ENCODE assay signal across 8 cellular contexts in genomic region chr10:79195091-79195923, GRCh38.
DNase-seq lines count a peak whose midpoint lies in the region; ATAC-seq and TF ChIP-seq lines count a peak whose summit lies in the region.

No MANE protein-coding gene starts in this region.

- ATAC-seq in GM19397 (IDR thresholded peaks at IDR 0.05; ENCODE audit: unreplicated experiment): peak; percentile 74

- H3K4me1 ChIP-seq in OCI-LY7 (ENCODE audit: insufficient read depth, low read length, poor library complexity, severe bottlenecking) (peaks cover 44% of the 10 kb centered on the region), esophagus (ENCODE audit: control insufficient read depth in 2 of 2, insufficient read depth in 2 of 2, low read length in 1 of 2) (peaks cover 3 to 21% of the 10 kb centered on the region in 2 donors)

- intact Hi-C loops in OCI-LY7 (cut with micrococcal nuclease; ENCODE audit: unreplicated experiment): loop anchor here (1.0 to 10.0 kb wide), 8 partner anchors 127 to 983 kb away; partner anchors contain the start of gene ZMIZ1

- CTCF ChIA-PET in OCI-LY7 (lab: Charles Lee; ENCODE audit: unreplicated experiment): interaction anchor here (0.5 to 1.3 kb wide), 6 partner anchors 18 to 262 kb away, joined by 3 to 9 read pairs (median 4); no protein-coding TSS in a partner anchor

- no peak overlapping the region for H3K27ac ChIP-seq in HL-60 (replicated peaks)
- no peak overlapping the region for H3K27ac ChIP-seq in OCI-LY7 (ENCODE audit: low read depth, low read length, poor library complexity, severe bottlenecking)
- peak overlapping the region; percentile 37 to 75 for H3K27ac ChIP-seq in esophagus (ENCODE audit: low read depth in 2 of 2, low read length in 1 of 2)

- DNase-seq in CD1c-positive myeloid dendritic cell (ENCODE audit: extremely low spot score): peak; percentile 87
- peak; percentile 74 to 82 for DNase-seq in HL-60 (ENCODE audit: low read depth in 1 of 2, low spot score in 1 of 2)
- peak; percentile 81 for DNase-seq in OCI-LY7 (ENCODE audit: low spot score)
- DNase-seq in activated T-cell treated with anti-CD3 and anti-CD28 coated beads for 24 hours (ENCODE audit: low read depth): peak; percentile 75
- DNase-seq in myocyte (ENCODE audit: low read depth): peak; percentile 78
- peak; percentile 50 to 53 for DNase-seq in stimulated activated CD8-positive, alpha-beta memory T cell treated with anti-CD3 and anti-CD28 coated beads, Interleukin-7, amount 100 ng/mL, for 1 hour (ENCODE audit: low read depth in 2 of 2)

- no peaks in the 10 kb centered on the region for H3K9me2 ChIP-seq in OCI-LY7 (ENCODE audit: insufficient read depth, low read length)

- H3K4me3 ChIP-seq in HL-60 (replicated peaks; ENCODE audit: insufficient read depth, low read length) (no peak overlapping the region), OCI-LY7 (ENCODE audit: low read depth, low read length, poor library complexity, severe bottlenecking) (no peak overlapping the region), esophagus (ENCODE audit: low read depth in 1 of 2, low read length in 2 of 2) (no peak overlapping the region)

- no peaks in the 10 kb centered on the region for H3K9me3 ChIP-seq in OCI-LY7 (ENCODE audit: low read length)
- no peaks in the 10 kb centered on the region for H3K9me3 ChIP-seq in esophagus (ENCODE audit: control insufficient read depth in 2 of 2, insufficient read depth in 1 of 2, low read depth in 1 of 2, low read length in 1 of 2)

- no TSS peak for BruUV-seq in OCI-LY7 (replicated peaks; lab: Mats Ljungman, UMichigan)

- peak; percentile 85 for TF ChIP-seq CTCF in HL-60 (IDR thresholded peaks at IDR 0.05; ENCODE audit: insufficient read depth, low read length)
- peak; percentile 94 for TF ChIP-seq CTCF in OCI-LY7 (conservative IDR thresholded peaks at IDR 0.05; ENCODE audit: low read length)

- H3K36me3 ChIP-seq in OCI-LY7 (ENCODE audit: insufficient read depth, low read length) (no peaks in the 10 kb centered on the region; the same call in 1 of the 2 replicates), esophagus (ENCODE audit: control insufficient read depth in 2 of 2, insufficient read depth in 2 of 2, low read length in 1 of 2) (peaks cover 0 to 17% of the 10 kb centered on the region in 2 donors)

- peaks cover 4% of the 10 kb centered on the region; the same call in 1 of the 2 replicates for H4K20me1 ChIP-seq in OCI-LY7 (ENCODE audit: insufficient read depth, low read length)

- no peaks in the 10 kb centered on the region for H3K27me3 ChIP-seq in HL-60 (ENCODE audit: insufficient read depth, poor library complexity, severe bottlenecking)
- H3K27me3 ChIP-seq in esophagus (ENCODE audit: control insufficient read depth in 1 of 2, insufficient read depth in 2 of 2, low read length in 2 of 2): no peaks in the 10 kb centered on the region

- peak overlapping the region; percentile 19 for H3K4me2 ChIP-seq in OCI-LY7 (ENCODE audit: low read length)

- WGBS in esophagus, 2 donors: 11 to 13% methylated on average over 22 of the region's 22 CpGs

- H3K79me2 ChIP-seq in OCI-LY7 (ENCODE audit: insufficient read depth, low read depth, low read length): no peaks in the 10 kb centered on the region

- POLR2A ChIA-PET in OCI-LY7 (lab: Charles Lee): interaction anchor here (1.4 kb wide), 1 partner anchor 1149 kb away, joined by 4 read pairs; no protein-coding TSS in a partner anchor

- no peak overlapping the region for H2AFZ ChIP-seq in OCI-LY7 (ENCODE audit: low read length)

Comparison
In these comparisons a context has a peak if more than half of its experiments do, and no peak if none do; other contexts are left out.
1. H3K27ac ChIP-seq: peak in esophagus (2 of 2); none in HL-60 (single experiment) and OCI-LY7 (single experiment).
2. Peak in every context shown above with its lines, with median percentiles within 50 percentile points of each other: DNase-seq.